In the genomic region with DNA sequence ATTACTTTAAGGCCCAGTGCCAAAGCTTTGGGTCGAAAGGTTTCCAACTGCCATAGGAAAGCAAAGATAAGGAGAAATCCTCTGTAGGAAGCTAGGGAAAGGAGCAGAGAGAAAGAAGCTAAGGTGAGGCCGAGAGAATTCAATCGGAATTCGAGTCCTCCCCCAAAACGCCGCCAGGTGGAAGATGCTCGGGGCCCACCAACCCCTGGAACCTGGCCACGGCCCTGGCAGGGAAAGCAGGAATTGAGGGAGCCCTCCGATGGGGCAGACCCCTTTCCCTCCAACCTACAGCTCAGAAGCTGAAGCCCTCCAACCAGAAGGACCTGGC, we compare ENCODE assay signal across 8 cellular contexts. TPM values are rescaled to one million over a fixed set of nuclear protein-coding genes. Genes with fewer than 3 reads are reported as not detected.
DNase-seq lines count a peak whose midpoint lies in the region; ATAC-seq, FAIRE-seq and TF ChIP-seq lines count a peak whose summit lies in the region.

No MANE protein-coding gene starts in this region.

- H3K9me3 ChIP-seq in kidney (ENCODE audit: control insufficient read depth in 1 of 2, low read length in 2 of 2): no peaks in the 10 kb centered on the region

- no peak for DNase-seq in GM06990 (ENCODE audit: extremely low read depth, insufficient read length)
- DNase-seq in activated naive CD4-positive, alpha-beta T cell treated with anti-CD3 and anti-CD28 coated beads, Interleukin-2, amount 50 U/mL, for 72 hours (ENCODE audit: low spot score in 2 of 2): no peak
- DNase-seq in kidney: no peak
- DNase-seq in SIG-M5 treated with dmso at 0.1 percent for 504 hours (lab: John Stamatoyannopoulos, UW; ENCODE audit: unreplicated experiment): no peak
- DNase-seq in posterior vena cava (ENCODE audit: low spot score): no peak

- ATAC-seq in HG03342 (IDR thresholded peaks at IDR 0.05; ENCODE audit: unreplicated experiment) (peak; percentile 23), GM19351 (IDR thresholded peaks at IDR 0.05; ENCODE audit: unreplicated experiment) (no peak)
- no peak for ATAC-seq in activated naive CD4-positive, alpha-beta T cell treated with anti-CD3 and anti-CD28 coated beads, Interleukin-2, amount 50 U/mL, for 72 hours

- H3K9ac ChIP-seq in kidney (ENCODE audit: low read length in 2 of 2): peak overlapping the region; percentile 86 to 93

- peaks cover 16 to 19% of the 10 kb centered on the region in 2 donors for H3K36me3 Mint-ChIP-seq in activated naive CD4-positive, alpha-beta T cell treated with anti-CD3 and anti-CD28 coated beads, Interleukin-2, amount 50 U/mL, for 72 hours

- H3K9me3 Mint-ChIP-seq in activated naive CD4-positive, alpha-beta T cell treated with anti-CD3 and anti-CD28 coated beads, Interleukin-2, amount 50 U/mL, for 72 hours: no peaks in the 10 kb centered on the region

- H3K27ac ChIP-seq in kidney (ENCODE audit: low read depth in 2 of 2, low read length in 2 of 2) (peak overlapping the region; percentile 88 to 91), temporal lobe (ENCODE audit: low read depth, low read length) (peak overlapping the region; percentile 88)

- intact Hi-C loops in kidney (cut with DNase I): no loop called here
- intact Hi-C loops in posterior vena cava (cut with DNase I): no loop called here

- peaks cover 8 to 12% of the 10 kb centered on the region in 2 donors for H3K4me1 ChIP-seq in kidney (ENCODE audit: control insufficient read depth in 1 of 2, insufficient read depth in 1 of 2, low read depth in 1 of 2, low read length in 2 of 2)

- H3K4me3 ChIP-seq in GM06990 (replicated peaks; ENCODE audit: low read depth, low read length): peak overlapping the region; percentile 99
- H3K4me3 ChIP-seq in kidney (ENCODE audit: low read length in 2 of 2): peak overlapping the region; percentile 92 to 93

- H3K36me3 ChIP-seq in GM06990 (ENCODE audit: control insufficient read depth, insufficient read depth, low read length): no peaks in the 10 kb centered on the region
- H3K36me3 ChIP-seq in kidney (ENCODE audit: control insufficient read depth in 1 of 2, insufficient read depth in 2 of 2, low read length in 2 of 2): no peaks in the 10 kb centered on the region

- TF ChIP-seq CTCF in GM06990 (IDR thresholded peaks at IDR 0.05; ENCODE audit: insufficient read depth, low read length, poor library complexity, severe bottlenecking): peak; percentile 21
- no peak for TF ChIP-seq CTCF in kidney (IDR thresholded peaks at IDR 0.05; ENCODE audit: borderline replicate concordance, extremely low read depth, insufficient read depth)

- FAIRE-seq in kidney (lab: Jason Lieb, UNC): no peak

- H3K27ac Mint-ChIP-seq in activated naive CD4-positive, alpha-beta T cell treated with anti-CD3 and anti-CD28 coated beads, Interleukin-2, amount 50 U/mL, for 72 hours: peak overlapping the region; percentile 96 to 97

- no peaks in the 10 kb centered on the region for H3K27me3 ChIP-seq in GM06990 (replicated peaks; ENCODE audit: control insufficient read depth, insufficient read depth, low read length)

RNA-seq across cellular contexts. Expression of a gene that starts 0.5 kb away (rescaled TPM):
- 10 to 100 TPM; 21.4 to 29.0 TPM for total RNA-seq in activated naive CD4-positive, alpha-beta T cell treated with anti-CD3 and anti-CD28 coated beads, Interleukin-2, amount 50 U/mL, for 72 hours
- total RNA-seq in kidney (53.6 TPM), temporal lobe (180 TPM), posterior vena cava (10 to 100 TPM; 60.0 to 60.8 TPM)
- 22.7 TPM for polyA plus RNA-seq in kidney (ENCODE audit: insufficient read depth, low read depth, low replicate concordance)

RNA-seq across cellular contexts. Expression of a gene that starts 21.4 kb away (rescaled TPM):
- 10 to 100 TPM in 1 of 2 donors, 1 to 10 TPM in 1; 8.4 to 17.7 TPM for total RNA-seq in activated naive CD4-positive, alpha-beta T cell treated with anti-CD3 and anti-CD28 coated beads, Interleukin-2, amount 50 U/mL, for 72 hours
- 19.6 TPM for total RNA-seq in kidney
- polyA plus RNA-seq in kidney (ENCODE audit: insufficient read depth, low read depth, low replicate concordance): 26.2 TPM
- 17.0 TPM for total RNA-seq in temporal lobe
- 10 to 100 TPM; 27.5 to 32.6 TPM for total RNA-seq in posterior vena cava

RNA-seq across cellular contexts. Expression of a gene that starts 47.1 kb away (rescaled TPM):
- 10 to 100 TPM; 73.5 to 79.1 TPM for total RNA-seq in activated naive CD4-positive, alpha-beta T cell treated with anti-CD3 and anti-CD28 coated beads, Interleukin-2, amount 50 U/mL, for 72 hours
- total RNA-seq in kidney (64.8 TPM), temporal lobe (38.1 TPM), posterior vena cava (100 to 1,000 TPM; 104 to 110 TPM)
- polyA plus RNA-seq in kidney (ENCODE audit: insufficient read depth, low read depth, low replicate concordance): 78.3 TPM
